ENCODE assay signal across 1 cellular context in the genomic region with DNA sequence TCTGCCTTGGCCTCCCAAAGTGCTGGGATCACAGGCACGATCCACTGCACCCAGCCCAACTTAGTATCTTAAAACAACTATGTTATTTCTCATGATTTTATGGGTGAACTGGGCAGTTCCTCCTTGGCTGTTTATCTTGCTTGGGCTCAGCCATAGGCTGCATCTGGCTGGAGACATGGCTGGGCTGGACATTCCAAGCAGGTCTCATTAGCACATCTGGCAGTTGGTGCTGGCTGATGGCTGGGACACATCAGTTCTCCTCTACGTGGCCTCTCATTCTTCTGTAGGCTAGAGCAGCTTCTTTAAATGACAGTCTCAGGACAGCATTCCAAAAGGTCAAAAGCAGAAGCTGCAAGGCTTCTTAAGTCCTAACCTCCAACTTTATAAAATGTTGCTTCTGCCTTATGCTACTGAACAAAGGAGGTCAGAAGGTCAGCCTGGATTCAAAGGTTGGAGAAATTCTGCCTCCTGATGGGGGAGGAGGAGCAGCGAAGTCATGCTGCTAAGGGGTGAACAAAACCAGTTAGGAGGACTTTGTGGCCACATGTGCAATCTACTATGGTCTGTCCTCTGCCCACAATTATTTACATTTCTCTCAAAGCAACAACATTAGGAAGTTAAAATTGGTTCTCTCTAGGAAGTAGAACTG.
A peak's percentile ranks its signal among the peaks of the same experiment; 100 is the strongest.
TF ChIP-seq lines count a peak whose summit lies in the region.

No MANE protein-coding gene starts in this region.

TF ChIP-seq in HepG2, 621 proteins besides CTCF, POLR2A, EP300 and RAD21 (continued from another document):
- TF ChIP-seq IKZF1 (IDR thresholded peaks at IDR 0.05): no peak
- no peak for TF ChIP-seq ZNF329 (CRISPR knock-in tag; IDR thresholded peaks at IDR 0.05; ENCODE audit: low read depth)
- TF ChIP-seq, protein P1, sequence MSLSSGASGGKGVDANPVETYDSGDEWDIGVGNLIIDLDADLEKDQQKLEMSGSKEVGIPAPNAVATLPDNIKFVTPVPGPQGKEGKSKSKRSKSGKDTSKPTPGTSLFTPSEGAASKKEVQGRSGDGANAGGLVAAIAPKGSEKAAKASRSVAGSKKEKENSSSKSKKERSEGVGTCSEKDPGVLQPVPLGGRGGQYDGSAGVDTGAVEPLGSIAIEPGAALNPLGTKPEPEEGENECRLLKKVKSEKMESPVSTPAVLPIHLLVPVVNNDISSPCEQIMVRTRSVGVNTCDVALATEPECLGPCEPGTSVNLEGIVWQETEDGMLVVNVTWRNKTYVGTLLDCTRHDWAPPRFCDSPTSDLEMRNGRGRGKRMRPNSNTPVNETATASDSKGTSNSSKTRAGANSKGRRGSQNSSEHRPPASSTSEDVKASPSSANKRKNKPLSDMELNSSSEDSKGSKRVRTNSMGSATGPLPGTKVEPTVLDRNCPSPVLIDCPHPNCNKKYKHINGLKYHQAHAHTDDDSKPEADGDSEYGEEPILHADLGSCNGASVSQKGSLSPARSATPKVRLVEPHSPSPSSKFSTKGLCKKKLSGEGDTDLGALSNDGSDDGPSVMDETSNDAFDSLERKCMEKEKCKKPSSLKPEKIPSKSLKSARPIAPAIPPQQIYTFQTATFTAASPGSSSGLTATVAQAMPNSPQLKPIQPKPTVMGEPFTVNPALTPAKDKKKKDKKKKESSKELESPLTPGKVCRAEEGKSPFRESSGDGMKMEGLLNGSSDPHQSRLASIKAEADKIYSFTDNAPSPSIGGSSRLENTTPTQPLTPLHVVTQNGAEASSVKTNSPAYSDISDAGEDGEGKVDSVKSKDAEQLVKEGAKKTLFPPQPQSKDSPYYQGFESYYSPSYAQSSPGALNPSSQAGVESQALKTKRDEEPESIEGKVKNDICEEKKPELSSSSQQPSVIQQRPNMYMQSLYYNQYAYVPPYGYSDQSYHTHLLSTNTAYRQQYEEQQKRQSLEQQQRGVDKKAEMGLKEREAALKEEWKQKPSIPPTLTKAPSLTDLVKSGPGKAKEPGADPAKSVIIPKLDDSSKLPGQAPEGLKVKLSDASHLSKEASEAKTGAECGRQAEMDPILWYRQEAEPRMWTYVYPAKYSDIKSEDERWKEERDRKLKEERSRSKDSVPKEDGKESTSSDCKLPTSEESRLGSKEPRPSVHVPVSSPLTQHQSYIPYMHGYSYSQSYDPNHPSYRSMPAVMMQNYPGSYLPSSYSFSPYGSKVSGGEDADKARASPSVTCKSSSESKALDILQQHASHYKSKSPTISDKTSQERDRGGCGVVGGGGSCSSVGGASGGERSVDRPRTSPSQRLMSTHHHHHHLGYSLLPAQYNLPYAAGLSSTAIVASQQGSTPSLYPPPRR (CRISPR knock-in tag; IDR thresholded peaks at IDR 0.05; ENCODE audit: borderline replicate concordance): peak; percentile 64; the same call in 1 of the 2 replicates
- TF ChIP-seq ZNF281 (CRISPR knock-in tag; IDR thresholded peaks at IDR 0.05; ENCODE audit: borderline replicate concordance): peak; percentile 90
- TF ChIP-seq SRF (IDR thresholded peaks at IDR 0.05; ENCODE audit: low read depth, low read length): no peak
- no peak for TF ChIP-seq ATF1 (CRISPR knock-in tag; IDR thresholded peaks at IDR 0.05)
- no peak for TF ChIP-seq RARG (CRISPR knock-in tag; IDR thresholded peaks at IDR 0.05; ENCODE audit: low read depth)
- no peak for TF ChIP-seq NFYB (CRISPR knock-in tag; IDR thresholded peaks at IDR 0.05)
- TF ChIP-seq, protein P2, sequence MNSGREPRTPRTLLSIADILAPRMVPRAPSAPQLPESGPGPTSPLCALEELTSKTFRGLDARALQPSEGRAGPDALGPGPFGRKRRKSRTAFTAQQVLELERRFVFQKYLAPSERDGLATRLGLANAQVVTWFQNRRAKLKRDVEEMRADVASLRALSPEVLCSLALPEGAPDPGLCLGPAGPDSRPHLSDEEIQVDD (CRISPR knock-in tag; IDR thresholded peaks at IDR 0.05; ENCODE audit: borderline replicate concordance): no peak
- 0 out of 2 replicates have a peak, but pooled peaks have one; percentile 22 for TF ChIP-seq THAP11 (CRISPR knock-in tag; IDR thresholded peaks at IDR 0.05)
- TF ChIP-seq ZFP1 (CRISPR knock-in tag; IDR thresholded peaks at IDR 0.05): no peak
- no peak for TF ChIP-seq ZC3H4 (CRISPR knock-in tag; IDR thresholded peaks at IDR 0.05; ENCODE audit: borderline replicate concordance)
- peak; percentile 78 for TF ChIP-seq PAXIP1 (CRISPR knock-in tag; conservative IDR thresholded peaks at IDR 0.05)
